Comparison of ENCODE assay signal across 13 cellular contexts in genomic region chr10:4721994-4722753, GRCh38.
DNase-seq lines count a peak whose midpoint lies in the region; ATAC-seq and TF ChIP-seq lines count a peak whose summit lies in the region.
"Had no signal": no experiment of that assay in that cellular context is flagged by ENCODE, and none has a peak within 500 bp of the region (broad histone marks: within the 10 kb centered on the region; RNA-seq: fewer than 3 reads in every experiment).

No MANE protein-coding gene starts in this region.

- TF ChIP-seq CTCF in AG10803 (conservative IDR thresholded peaks at IDR 0.05; ENCODE audit: low read length) (no peak), cardiac fibroblast (IDR thresholded peaks at IDR 0.05; ENCODE audit: low read depth, low read length) (no peak), WERI-Rb-1 (IDR thresholded peaks at IDR 0.05; ENCODE audit: low read depth, low read length) (no peak)

- DNase-seq in AG10803 (ENCODE audit: low read depth): peak; percentile 95
- peak; percentile 8 for DNase-seq in HS-5 (ENCODE audit: low read depth)
- peak; percentile 69 to 85 for DNase-seq in cardiac fibroblast (ENCODE audit: low read depth in 2 of 2)
- DNase-seq in non-pigmented ciliary epithelial cell (ENCODE audit: low read depth): peak; percentile 19
- no peak for DNase-seq in stimulated activated naive CD4-positive, alpha-beta T cell (lab: John Stamatoyannopoulos, UW)
- no peak for DNase-seq in WERI-Rb-1
- DNase-seq: activated CD4-positive, alpha-beta T cell treated with anti-CD3 and anti-CD28 coated beads, Interleukin-2, amount 50 U/mL, for 4 hours; activated effector memory CD4-positive, alpha-beta T cell treated with anti-CD3 and anti-CD28 coated beads, Interleukin-2, amount 50 U/mL, for 16 hours; GF-D8; NCI-H345 had no signal

- H3K36me3 ChIP-seq in WERI-Rb-1: no peaks in the 10 kb centered on the region

- no peaks in the 10 kb centered on the region for H3K9me3 ChIP-seq in WERI-Rb-1 (ENCODE audit: severe bottlenecking)

- H3K4me3 ChIP-seq in AG10803 (ENCODE audit: low read length) (no peak overlapping the region), cardiac fibroblast (replicated peaks in 1 of 2; ENCODE audit: low read depth in 2 of 2, low read length in 2 of 2) (no peak overlapping the region), WERI-Rb-1 (ENCODE audit: low read depth, low read length) (no peak overlapping the region)

- H3K27me3 ChIP-seq in WERI-Rb-1 (ENCODE audit: insufficient read depth, low read depth, severe bottlenecking): no peaks in the 10 kb centered on the region

- no peak overlapping the region for H3K27ac ChIP-seq in WERI-Rb-1

- ATAC-seq in HG02763 (IDR thresholded peaks at IDR 0.05; ENCODE audit: unreplicated experiment): no peak
- no peak for ATAC-seq in GM21619 (IDR thresholded peaks at IDR 0.05; ENCODE audit: unreplicated experiment)
- ATAC-seq: stimulated activated effector memory CD8-positive, alpha-beta T cell treated with anti-CD3 and anti-CD28 coated beads, Interleukin-12 subunit alpha, Interleukin-12 subunit beta, amount 100 ng/mL, for 72 hours had no signal

Comparison
In these comparisons a context has a peak if more than half of its experiments do, and no peak if none do; other contexts are left out.
1. DNase-seq: peak in AG10803 (single experiment), HS-5 (single experiment), cardiac fibroblast (2 of 2) and non-pigmented ciliary epithelial cell (single experiment); none in stimulated activated naive CD4-positive, alpha-beta T cell (0 of 6) and WERI-Rb-1 (single experiment).